In the genomic region with DNA sequence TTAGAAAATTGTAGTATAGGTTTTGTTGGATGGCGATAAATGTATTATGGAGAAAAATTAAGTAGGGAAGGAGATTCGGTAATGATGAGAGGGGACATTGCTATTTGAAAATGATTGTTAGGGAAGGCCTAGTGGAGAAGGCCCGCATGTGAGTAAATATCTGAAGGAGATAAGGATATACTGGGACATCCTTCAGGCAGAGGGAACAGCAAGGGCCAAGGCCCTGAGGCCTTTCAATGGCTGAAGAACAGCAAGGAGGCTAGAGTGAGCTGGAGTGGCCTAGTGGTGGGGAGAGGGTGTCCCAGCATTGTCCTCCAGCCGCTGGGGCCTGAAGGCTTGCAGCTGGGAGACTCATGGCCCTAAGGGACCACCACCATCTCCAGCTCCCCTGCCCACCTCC, we compare ENCODE assay signal across 20 cellular contexts. TPM values are rescaled to one million over a fixed set of nuclear protein-coding genes. Genes with fewer than 3 reads are reported as not detected.
DNase-seq lines count a peak whose midpoint lies in the region; ATAC-seq, FAIRE-seq and TF ChIP-seq lines count a peak whose summit lies in the region.
"Had no signal": no experiment of that assay in that cellular context is flagged by ENCODE, and none has a peak within 500 bp of the region (broad histone marks: within the 10 kb centered on the region; RNA-seq: fewer than 3 reads in every experiment).

No MANE protein-coding gene starts in this region.

- peaks cover under 1% of the 10 kb centered on the region; the same call in 1 of the 2 replicates for H3K9me3 ChIP-seq in Panc1 (ENCODE audit: control insufficient read depth, insufficient read depth, low read depth, low read length)
- no peaks in the 10 kb centered on the region for H3K9me3 ChIP-seq in neural progenitor cell (ENCODE audit: low read depth)
- H3K9me3 ChIP-seq: BLaER1 treated with 17β-estradiol and CSF1 and Interleukin-3, amounts not matched to agents 10 nM and 100 nM had no signal

- H3K79me2 ChIP-seq in neural progenitor cell (ENCODE audit: low read depth): no peaks in the 10 kb centered on the region

- no peak overlapping the region for H3K4me3 Mint-ChIP-seq in neural progenitor cell
- no peak overlapping the region for H3K4me3 Mint-ChIP-seq in progenitor cell of endocrine pancreas (ENCODE audit: low read depth)
- H3K4me3 Mint-ChIP-seq: B cell; CD8-positive, alpha-beta T cell; HFFc6 had no signal

- H3K36me3 Mint-ChIP-seq in neural progenitor cell: no peaks in the 10 kb centered on the region
- no peaks in the 10 kb centered on the region for H3K36me3 Mint-ChIP-seq in progenitor cell of endocrine pancreas (ENCODE audit: insufficient read depth)
- H3K36me3 Mint-ChIP-seq: CD8-positive, alpha-beta T cell had no signal

- no peaks in the 10 kb centered on the region for H4K20me1 ChIP-seq in neural progenitor cell (ENCODE audit: low read depth)
- H4K20me1 ChIP-seq: BLaER1 treated with 17β-estradiol and CSF1 and Interleukin-3, amounts not matched to agents 10 nM and 100 nM had no signal

- no peaks in the 10 kb centered on the region for H3K4me1 Mint-ChIP-seq in neural progenitor cell
- H3K4me1 Mint-ChIP-seq in progenitor cell of endocrine pancreas (ENCODE audit: low read depth): peaks cover 17% of the 10 kb centered on the region

- no peak overlapping the region for H3K9ac ChIP-seq in neural progenitor cell
- H3K9ac ChIP-seq: BLaER1 treated with 17β-estradiol and CSF1 and Interleukin-3, amounts not matched to agents 10 nM and 100 nM had no signal

- intact Hi-C loops in Panc1 (cut with micrococcal nuclease; ENCODE audit: unreplicated experiment): no loop called here

- H3K9me3 Mint-ChIP-seq in neural progenitor cell (peaks cover 3% of the 10 kb centered on the region), progenitor cell of endocrine pancreas (ENCODE audit: low read depth) (peaks cover 3% of the 10 kb centered on the region)
- H3K9me3 Mint-ChIP-seq: CD8-positive, alpha-beta T cell had no signal

- DNase-seq in Panc1 (ENCODE audit: low read depth, low spot score): no peak
- DNase-seq in neural progenitor cell (ENCODE audit: low spot score): no peak
- DNase-seq in progenitor cell of endocrine pancreas (ENCODE audit: low spot score, unreplicated experiment): no peak
- no peak for DNase-seq in activated T-cell treated with anti-CD3 and anti-CD28 coated beads for 4 hours
- DNase-seq in stimulated activated naive CD4-positive, alpha-beta T cell (lab: John Stamatoyannopoulos, UW): no peak
- no peak for DNase-seq in D721Med (ENCODE audit: insufficient read length, low spot score)
- DNase-seq: CD8-positive, alpha-beta T cell; GOT3; H7; HFFc6; IMR-90 had no signal

- H3K27ac Mint-ChIP-seq in neural progenitor cell (peak overlapping the region; percentile 0), progenitor cell of endocrine pancreas (peak overlapping the region; percentile 33)
- H3K27ac Mint-ChIP-seq: B cell; CD8-positive, alpha-beta T cell; HFFc6 had no signal

- H3K27ac ChIP-seq in 22Rv1 (peak overlapping the region; percentile 25; the same call in 1 of the 2 replicates), Panc1 (ENCODE audit: low read length) (peak overlapping the region; percentile 41; the same call in 1 of the 2 replicates), neural progenitor cell (no peak overlapping the region)
- H3K27ac ChIP-seq: BLaER1 treated with 17β-estradiol and CSF1 and Interleukin-3, amounts not matched to agents 10 nM and 100 nM had no signal

- H3K27me3 ChIP-seq in Panc1 (ENCODE audit: control insufficient read depth, insufficient read depth, low read length) (no peaks in the 10 kb centered on the region), neural progenitor cell (no peaks in the 10 kb centered on the region)
- H3K27me3 ChIP-seq: BLaER1 treated with 17β-estradiol and CSF1 and Interleukin-3, amounts not matched to agents 10 nM and 100 nM had no signal

- H3K4me3 ChIP-seq in Panc1 (ENCODE audit: low read depth in 2 of 2, low read length in 2 of 2) (no peak overlapping the region), neural progenitor cell (no peak overlapping the region)
- H3K4me3 ChIP-seq: BLaER1 treated with 17β-estradiol and CSF1 and Interleukin-3, amounts not matched to agents 10 nM and 100 nM had no signal

- peaks cover 4% of the 10 kb centered on the region for H3K27me3 Mint-ChIP-seq in neural progenitor cell (ENCODE audit: insufficient read depth, low read depth)
- H3K27me3 Mint-ChIP-seq in progenitor cell of endocrine pancreas: peaks cover 3% of the 10 kb centered on the region

- in situ Hi-C loops in Panc1 (cut with HindIII; ENCODE audit: low pct_unique_long_range_greater_than_20kb, low sequenced_read_pairs): no loop called here

- ATAC-seq in Panc1: no peak
- ATAC-seq: CD8-positive, alpha-beta T cell; HCT116 had no signal

- CTCF ChIA-PET in Panc1 (lab: Charles Lee): no interaction called here

- no TSS peak for BruUV-seq in Panc1 (replicated peaks; lab: Mats Ljungman, UMichigan)

- POLR2A ChIA-PET in Panc1 (lab: Charles Lee): no interaction called here

- H3K36me3 ChIP-seq in Panc1 (ENCODE audit: control insufficient read depth, insufficient read depth, low read length) (no peaks in the 10 kb centered on the region), neural progenitor cell (no peaks in the 10 kb centered on the region)
- H3K36me3 ChIP-seq: BLaER1 treated with 17β-estradiol and CSF1 and Interleukin-3, amounts not matched to agents 10 nM and 100 nM had no signal

- no peak for FAIRE-seq in D721Med (lab: Jason Lieb, UNC)
- FAIRE-seq: G401.6, GM12892, GM18507, HTR-8/SVneo had no signal

- H2AFZ ChIP-seq in neural progenitor cell (replicated peaks): no peak overlapping the region

- H3K4me2 ChIP-seq in neural progenitor cell: no peak overlapping the region
- H3K4me2 ChIP-seq: BLaER1 treated with 17β-estradiol and CSF1 and Interleukin-3, amounts not matched to agents 10 nM and 100 nM had no signal

- H3F3A ChIP-seq in neural progenitor cell (ENCODE audit: low read depth): no peaks in the 10 kb centered on the region

- H3K4me1 ChIP-seq in Panc1 (ENCODE audit: control insufficient read depth, insufficient read depth, low read length): peaks cover 20% of the 10 kb centered on the region
- H3K4me1 ChIP-seq in neural progenitor cell: no peaks in the 10 kb centered on the region

- no peak for TF ChIP-seq CTCF in 22Rv1 (IDR thresholded peaks at IDR 0.05)
- TF ChIP-seq CTCF in Panc1 (IDR thresholded peaks at IDR 0.05): no peak
- TF ChIP-seq CTCF in neural progenitor cell (IDR thresholded peaks at IDR 0.05): no peak
- no peak for TF ChIP-seq CTCF in progenitor cell of endocrine pancreas (IDR thresholded peaks at IDR 0.05; ENCODE audit: unreplicated experiment)
- TF ChIP-seq CTCF in D721Med (IDR thresholded peaks at IDR 0.05; ENCODE audit: insufficient read depth, missing control alignments): no peak

RNA-seq across cellular contexts. Expression of a gene that starts 23.2 kb away (rescaled TPM):
- total RNA-seq in Panc1 (2021; ENCODE audit: unreplicated experiment): 219 TPM
- polyA plus RNA-seq in Panc1 (2012; ENCODE audit: insufficient read length): 236 TPM
- 1.0 and 1.8 TPM in 2 replicates for total RNA-seq in neural progenitor cell (ENCODE audit: low replicate concordance)
- 32.5 and 36.0 TPM in 2 replicates for total RNA-seq in progenitor cell of endocrine pancreas

RNA-seq across cellular contexts. Expression of a gene that starts 24.7 kb away (rescaled TPM):
- total RNA-seq in Panc1 (2021; ENCODE audit: unreplicated experiment) (2,945 TPM), neural progenitor cell (ENCODE audit: low replicate concordance) (1,927 and 1,962 TPM in 2 replicates), progenitor cell of endocrine pancreas (2,637 and 2,682 TPM in 2 replicates)
- polyA plus RNA-seq in Panc1 (2012; ENCODE audit: insufficient read length): 2,908 TPM

RNA-seq across cellular contexts. Expression of a gene that starts 58.4 kb away (rescaled TPM):
- 10.9 TPM for total RNA-seq in Panc1 (2021; ENCODE audit: unreplicated experiment)
- polyA plus RNA-seq in Panc1 (2012; ENCODE audit: insufficient read length): 18.9 TPM
- 1.2 and 1.5 TPM in 2 replicates for total RNA-seq in neural progenitor cell (ENCODE audit: low replicate concordance)
- total RNA-seq in progenitor cell of endocrine pancreas: 0.55 and 1.2 TPM in 2 replicates
- total RNA-seq: A172, HFFc6 had no signal

Comparison
In these comparisons a context has a peak if more than half of its experiments do, and no peak if none do; other contexts are left out.
1. RNA of a gene that starts 23.2 kb away (total RNA-seq): 219 TPM in Panc1 (single experiment) and 32.5 to 36.0 TPM in progenitor cell of endocrine pancreas; 1.0 to 1.8 TPM in neural progenitor cell; every median in the first group is over 10 times any median in the second.